13 cellular contexts compared by ENCODE assay signal in genomic region chr4:151675366-151676060, GRCh38.
A peak's percentile ranks its signal among the peaks of the same experiment; 100 is the strongest.
DNase-seq lines count a peak whose midpoint lies in the region; ATAC-seq and TF ChIP-seq lines count a peak whose summit lies in the region.
"Had no signal": no experiment of that assay in that cellular context is flagged by ENCODE, and none has a peak within 500 bp of the region (broad histone marks: within the 10 kb centered on the region; RNA-seq: fewer than 3 reads in every experiment).

No MANE protein-coding gene starts in this region.

- H3K36me3 ChIP-seq in GM23338 (ENCODE audit: insufficient read depth) (no peaks in the 10 kb centered on the region), prostate gland (no peaks in the 10 kb centered on the region)

- WGBS in prostate gland, result 72% methylated on average over 11 of the region's 11 CpGs

- TF ChIP-seq POLR2A in prostate gland (IDR thresholded peaks at IDR 0.05), result no peak

- H3K27me3 ChIP-seq in GM23338 (ENCODE audit: insufficient read depth) (no peaks in the 10 kb centered on the region), prostate gland (replicated peaks; ENCODE audit: insufficient read depth) (no peaks in the 10 kb centered on the region)

- no peak overlapping the region for H2AFZ ChIP-seq in GM23338

- intact Hi-C loops in left ventricle myocardium superior (cut with micrococcal nuclease) (no loop called here), prostate gland (cut with DNase I) (no loop called here)

- H3K4me1 Mint-ChIP-seq in GM23338 (peaks cover 24% of the 10 kb centered on the region), brain (peaks cover 70% of the 10 kb centered on the region)
- H3K4me1 Mint-ChIP-seq: activated B cell treated with CpG ODN at 0.5 μM for 24 hours, CD14-positive monocyte had no signal

- H3K36me3 Mint-ChIP-seq in GM23338 (ENCODE audit: low read depth), result no peaks in the 10 kb centered on the region; the same call in 2 of the 3 replicates
- H3K36me3 Mint-ChIP-seq in brain, result no peaks in the 10 kb centered on the region
- H3K36me3 Mint-ChIP-seq in activated naive CD4-positive, alpha-beta T cell treated with anti-CD3 and anti-CD28 coated beads, Interleukin-2, amount 50 U/mL, for 72 hours, result no peaks in the 10 kb centered on the region

- H3K4me3 ChIP-seq in GM23338 (no peak overlapping the region), prostate gland (no peak overlapping the region)

- no peak overlapping the region for H3K4me2 ChIP-seq in GM23338

- H4K20me1 ChIP-seq in GM23338 (replicated peaks; ENCODE audit: insufficient read depth), result no peaks in the 10 kb centered on the region

- H3K9me3 Mint-ChIP-seq in GM23338 (no peaks in the 10 kb centered on the region), brain (no peaks in the 10 kb centered on the region)
- no peaks in the 10 kb centered on the region for H3K9me3 Mint-ChIP-seq in activated naive CD4-positive, alpha-beta T cell treated with anti-CD3 and anti-CD28 coated beads, Interleukin-2, amount 50 U/mL, for 72 hours
- H3K9me3 Mint-ChIP-seq: activated B cell treated with CpG ODN at 0.5 μM for 24 hours, CD14-positive monocyte, endodermal cell had no signal

- no peak for TF ChIP-seq CTCF in GM23338 (conservative IDR thresholded peaks at IDR 0.05; ENCODE audit: low read depth in 2 of 2)
- no peak for TF ChIP-seq CTCF in brain (conservative IDR thresholded peaks at IDR 0.05)
- no peak for TF ChIP-seq CTCF in prostate gland (IDR thresholded peaks at IDR 0.05)
- no peak for TF ChIP-seq CTCF in omental fat pad (IDR thresholded peaks at IDR 0.05)

- H3K4me3 Mint-ChIP-seq in GM23338 (no peak overlapping the region), brain (peak overlapping the region in 1 of 5 experiments; percentile 16)
- H3K4me3 Mint-ChIP-seq: activated B cell treated with CpG ODN at 0.5 μM for 24 hours, CD14-positive monocyte, endodermal cell had no signal

- no peak for DNase-seq in GM23338 (ENCODE audit: low spot score)
- DNase-seq in left ventricle myocardium superior, result no peak
- DNase-seq in prostate gland (ENCODE audit: low spot score), result no peak
- no peak for DNase-seq in activated naive CD4-positive, alpha-beta T cell treated with anti-CD3 and anti-CD28 coated beads, Interleukin-2, amount 50 U/mL, for 72 hours (ENCODE audit: low spot score in 2 of 2)
- no peak for DNase-seq in omental fat pad (ENCODE audit: low spot score)
- no peak for DNase-seq in hepatic stellate cell (ENCODE audit: low spot score)
- DNase-seq: activated B cell treated with CpG ODN at 0.5 μM for 24 hours, MV-4-11, SIG-M5 had no signal

- no peaks in the 10 kb centered on the region for H3K9me2 ChIP-seq in GM23338 (ENCODE audit: insufficient read depth)

- H3K4me1 ChIP-seq in GM23338 (ENCODE audit: insufficient read depth), result no peaks in the 10 kb centered on the region
- no peaks in the 10 kb centered on the region for H3K4me1 ChIP-seq in prostate gland (replicated peaks)

- H3K27ac ChIP-seq in GM23338 (ENCODE audit: low read depth) (no peak overlapping the region), prostate gland (peak overlapping the region; percentile 52 to 59)

- no peaks in the 10 kb centered on the region for H3K9me3 ChIP-seq in prostate gland

- ATAC-seq in GM23338 (peak; percentile 7), left ventricle myocardium superior (peak; percentile 38), omental fat pad (ENCODE audit: low FRiP score) (no peak), GM18517 (IDR thresholded peaks at IDR 0.05; ENCODE audit: unreplicated experiment) (no peak)
- ATAC-seq in activated naive CD4-positive, alpha-beta T cell treated with anti-CD3 and anti-CD28 coated beads, Interleukin-2, amount 50 U/mL, for 72 hours, result no peak

- H3K79me2 ChIP-seq in GM23338 (replicated peaks; ENCODE audit: insufficient read depth), result no peaks in the 10 kb centered on the region

- no peak overlapping the region for H3K27ac Mint-ChIP-seq in GM23338
- H3K27ac Mint-ChIP-seq in brain, result peak overlapping the region in 3 of 5 experiments; percentile 58 to 94 (median 90)
- H3K27ac Mint-ChIP-seq in activated naive CD4-positive, alpha-beta T cell treated with anti-CD3 and anti-CD28 coated beads, Interleukin-2, amount 50 U/mL, for 72 hours, result no peak overlapping the region
- H3K27ac Mint-ChIP-seq: activated B cell treated with CpG ODN at 0.5 μM for 24 hours had no signal

- no peaks in the 10 kb centered on the region for H3F3A ChIP-seq in GM23338 (replicated peaks; ENCODE audit: low read depth)

- H3K27me3 Mint-ChIP-seq in GM23338 (ENCODE audit: insufficient read depth, low read depth, poor library complexity) (no peaks in the 10 kb centered on the region), brain (no peaks in the 10 kb centered on the region)
- H3K27me3 Mint-ChIP-seq: activated B cell treated with CpG ODN at 0.5 μM for 24 hours had no signal

TF ChIP-seq in GM23338, 12 proteins besides CTCF, POLR2A, EP300 and RAD21 (continues in another document):
- TF ChIP-seq CREB1 (CRISPR knock-in tag; IDR thresholded peaks at IDR 0.05; ENCODE audit: low read depth) (no peak), JUNB (IDR thresholded peaks at IDR 0.05; ENCODE audit: unreplicated experiment) (no peak), ZNF331 (CRISPR knock-in tag; IDR thresholded peaks at IDR 0.05; ENCODE audit: low read depth) (no peak), REST (IDR thresholded peaks at IDR 0.05; ENCODE audit: unreplicated experiment) (no peak), EZH2 (IDR thresholded peaks at IDR 0.05; ENCODE audit: low read depth, unreplicated experiment) (no peak), STAT1 (IDR thresholded peaks at IDR 0.05; ENCODE audit: unreplicated experiment) (no peak), EZH2phosphoT487 (IDR thresholded peaks at IDR 0.05; ENCODE audit: unreplicated experiment) (no peak)

Comparison
In these comparisons a context has a peak if more than half of its experiments do, and no peak if none do; other contexts are left out.
1. ATAC-seq: peak in GM23338 (single experiment) and left ventricle myocardium superior (single experiment); none in activated naive CD4-positive, alpha-beta T cell treated with anti-CD3 and anti-CD28 coated beads, Interleukin-2, amount 50 U/mL, for 72 hours (0 of 2), omental fat pad (single experiment) and GM18517 (single experiment).
2. H3K27ac Mint-ChIP-seq: peak in brain (3 of 5); none in GM23338 (single experiment) and activated naive CD4-positive, alpha-beta T cell treated with anti-CD3 and anti-CD28 coated beads, Interleukin-2, amount 50 U/mL, for 72 hours (0 of 2).